In genomic region chr1:30550365-30551220, GRCh38 we compare ENCODE assay signal across 30 cellular contexts.
"Had no signal": no experiment of that assay in that cellular context is flagged by ENCODE, and none has a peak within 500 bp of the region (broad histone marks: within the 10 kb centered on the region; RNA-seq: fewer than 3 reads in every experiment).

No MANE protein-coding gene starts in this region.

- H3K27ac Mint-ChIP-seq: immature natural killer cell; mesothelial cell of epicardium; naive B cell; natural killer cell; nephron progenitor cell; neural progenitor cell; stimulated activated naive B cell treated with anti-CD40 and anti-IgM and Interleukin-4, amounts not matched to agents 10 μg/mL and 1 μg/mL and 100 μg/mL, for 72 hours had no signal

- DNase-seq: head of caudate nucleus; hippocampal formation; immature natural killer cell; left ventricle myocardium superior; lower lobe of right lung; mammary epithelial cell; mesenchymal stem cell; naive B cell; natural killer cell; nephron progenitor cell; posterior cingulate gyrus; retina; right cardiac atrium; stimulated activated CD4-positive, alpha-beta T cell treated with anti-CD3 and anti-CD28 coated beads, Interleukin-1b, Interleukin-23, amount 100 ng/mL, for 48 hours; stimulated activated CD4-positive, alpha-beta T cell treated with anti-CD3 and anti-CD28 coated beads, Interleukin-2, amount 100 ng/mL, for 48 hours; stimulated activated CD4-positive, alpha-beta T cell treated with anti-CD3 and anti-CD28 coated beads, Interleukin-4, amount 100 ng/mL, for 4 hours; stimulated activated CD8-positive, alpha-beta memory T cell treated with anti-CD3 and anti-CD28 coated beads, Interleukin-4, amount 100 ng/mL, for 48 hours; stimulated activated naive B cell treated with anti-CD40 and anti-IgM and Interleukin-4, amounts not matched to agents 10 μg/mL and 1 μg/mL and 100 μg/mL, for 72 hours; stimulated activated naive CD8-positive, alpha-beta T cell treated with anti-CD3 and anti-CD28 coated beads, Interleukin-15, Interleukin-2, amounts not matched to agents 100 U/mL and 50 U/mL, for 24 hours; stomach; testis; thyroid gland; transverse colon had no signal

- H3K4me3 Mint-ChIP-seq: immature natural killer cell; mesothelial cell of epicardium; naive B cell; natural killer cell; nephron progenitor cell; neural progenitor cell; stimulated activated naive B cell treated with anti-CD40 and anti-IgM and Interleukin-4, amounts not matched to agents 10 μg/mL and 1 μg/mL and 100 μg/mL, for 72 hours had no signal

- H3K9me3 ChIP-seq: lower lobe of right lung, pancreas, prostate gland, testis, thyroid gland, transverse colon, upper lobe of left lung had no signal

- H3K4me1 Mint-ChIP-seq: immature natural killer cell; naive B cell; natural killer cell; stimulated activated naive B cell treated with anti-CD40 and anti-IgM and Interleukin-4, amounts not matched to agents 10 μg/mL and 1 μg/mL and 100 μg/mL, for 72 hours had no signal

- H3K27me3 ChIP-seq: neural progenitor cell, pancreas, testis, thyroid gland, transverse colon, upper lobe of left lung had no signal

- H3K27ac ChIP-seq: lower lobe of right lung, neural progenitor cell, pancreas, prostate gland, skin epidermis, stomach, testis, thyroid gland, transverse colon, upper lobe of left lung had no signal

- H3K9me3 Mint-ChIP-seq: immature natural killer cell, mesothelial cell of epicardium, natural killer cell, nephron progenitor cell, neural progenitor cell had no signal

- ATAC-seq: left ventricle myocardium superior; lower lobe of right lung; natural killer cell; pancreas; right cardiac atrium; sciatic nerve; stimulated activated naive B cell treated with anti-CD40 and anti-IgM and Interleukin-4, amounts not matched to agents 10 μg/mL and 1 μg/mL and 100 μg/mL, for 72 hours; stimulated activated naive CD8-positive, alpha-beta T cell treated with anti-CD3 and anti-CD28 coated beads, Interleukin-15, Interleukin-2, amounts not matched to agents 100 U/mL and 50 U/mL, for 24 hours had no signal

- H3K36me3 ChIP-seq: lower lobe of right lung, neural progenitor cell, pancreas, prostate gland, stomach, thyroid gland, transverse colon, upper lobe of left lung had no signal

- H3K36me3 Mint-ChIP-seq: immature natural killer cell; mesothelial cell of epicardium; naive B cell; natural killer cell; neural progenitor cell; stimulated activated naive B cell treated with anti-CD40 and anti-IgM and Interleukin-4, amounts not matched to agents 10 μg/mL and 1 μg/mL and 100 μg/mL, for 72 hours had no signal

- H3K4me3 ChIP-seq: lower lobe of right lung, neural progenitor cell, pancreas, prostate gland, skin epidermis, stomach, testis, thyroid gland, transverse colon, upper lobe of left lung had no signal

- H3K4me1 ChIP-seq: lower lobe of right lung, neural progenitor cell, pancreas, prostate gland, stomach, testis, thyroid gland, transverse colon, upper lobe of left lung had no signal
